Comparison of ENCODE assay signal across 2 cellular contexts in the genomic region with DNA sequence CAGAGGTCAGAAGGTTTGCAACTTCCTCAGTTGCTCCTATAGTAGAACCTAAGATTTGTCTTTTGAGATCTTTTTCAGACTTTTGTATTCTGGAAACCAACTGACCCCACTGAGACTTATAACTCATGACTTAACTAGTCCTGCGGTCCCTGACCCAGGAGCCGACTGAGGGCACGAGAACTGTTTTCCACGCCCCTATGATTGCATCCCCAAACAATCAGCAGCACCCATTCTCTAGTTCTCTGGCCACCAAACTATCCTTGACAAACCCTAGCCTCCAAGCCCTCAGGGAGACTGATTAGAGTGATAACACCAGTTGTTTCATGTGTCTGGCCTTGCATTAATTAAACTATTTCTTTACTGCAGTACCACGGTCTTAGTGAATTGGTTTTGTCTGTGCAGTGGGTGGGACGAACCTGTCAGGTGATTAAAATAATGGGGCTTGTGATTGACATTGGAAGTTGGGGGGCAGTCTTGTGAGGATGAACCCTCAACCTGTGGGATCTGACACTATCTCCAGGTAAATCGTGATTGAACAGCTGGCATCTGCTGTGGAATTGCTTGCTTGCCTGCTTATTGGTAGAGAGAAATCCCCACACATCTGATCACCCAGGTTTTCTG.
TF ChIP-seq lines count a peak whose summit lies in the region.

No MANE protein-coding gene starts in this region.

TF ChIP-seq in GM23338, 12 proteins besides CTCF, POLR2A, EP300 and RAD21 (continues in another document):
- TF ChIP-seq, protein P1, sequence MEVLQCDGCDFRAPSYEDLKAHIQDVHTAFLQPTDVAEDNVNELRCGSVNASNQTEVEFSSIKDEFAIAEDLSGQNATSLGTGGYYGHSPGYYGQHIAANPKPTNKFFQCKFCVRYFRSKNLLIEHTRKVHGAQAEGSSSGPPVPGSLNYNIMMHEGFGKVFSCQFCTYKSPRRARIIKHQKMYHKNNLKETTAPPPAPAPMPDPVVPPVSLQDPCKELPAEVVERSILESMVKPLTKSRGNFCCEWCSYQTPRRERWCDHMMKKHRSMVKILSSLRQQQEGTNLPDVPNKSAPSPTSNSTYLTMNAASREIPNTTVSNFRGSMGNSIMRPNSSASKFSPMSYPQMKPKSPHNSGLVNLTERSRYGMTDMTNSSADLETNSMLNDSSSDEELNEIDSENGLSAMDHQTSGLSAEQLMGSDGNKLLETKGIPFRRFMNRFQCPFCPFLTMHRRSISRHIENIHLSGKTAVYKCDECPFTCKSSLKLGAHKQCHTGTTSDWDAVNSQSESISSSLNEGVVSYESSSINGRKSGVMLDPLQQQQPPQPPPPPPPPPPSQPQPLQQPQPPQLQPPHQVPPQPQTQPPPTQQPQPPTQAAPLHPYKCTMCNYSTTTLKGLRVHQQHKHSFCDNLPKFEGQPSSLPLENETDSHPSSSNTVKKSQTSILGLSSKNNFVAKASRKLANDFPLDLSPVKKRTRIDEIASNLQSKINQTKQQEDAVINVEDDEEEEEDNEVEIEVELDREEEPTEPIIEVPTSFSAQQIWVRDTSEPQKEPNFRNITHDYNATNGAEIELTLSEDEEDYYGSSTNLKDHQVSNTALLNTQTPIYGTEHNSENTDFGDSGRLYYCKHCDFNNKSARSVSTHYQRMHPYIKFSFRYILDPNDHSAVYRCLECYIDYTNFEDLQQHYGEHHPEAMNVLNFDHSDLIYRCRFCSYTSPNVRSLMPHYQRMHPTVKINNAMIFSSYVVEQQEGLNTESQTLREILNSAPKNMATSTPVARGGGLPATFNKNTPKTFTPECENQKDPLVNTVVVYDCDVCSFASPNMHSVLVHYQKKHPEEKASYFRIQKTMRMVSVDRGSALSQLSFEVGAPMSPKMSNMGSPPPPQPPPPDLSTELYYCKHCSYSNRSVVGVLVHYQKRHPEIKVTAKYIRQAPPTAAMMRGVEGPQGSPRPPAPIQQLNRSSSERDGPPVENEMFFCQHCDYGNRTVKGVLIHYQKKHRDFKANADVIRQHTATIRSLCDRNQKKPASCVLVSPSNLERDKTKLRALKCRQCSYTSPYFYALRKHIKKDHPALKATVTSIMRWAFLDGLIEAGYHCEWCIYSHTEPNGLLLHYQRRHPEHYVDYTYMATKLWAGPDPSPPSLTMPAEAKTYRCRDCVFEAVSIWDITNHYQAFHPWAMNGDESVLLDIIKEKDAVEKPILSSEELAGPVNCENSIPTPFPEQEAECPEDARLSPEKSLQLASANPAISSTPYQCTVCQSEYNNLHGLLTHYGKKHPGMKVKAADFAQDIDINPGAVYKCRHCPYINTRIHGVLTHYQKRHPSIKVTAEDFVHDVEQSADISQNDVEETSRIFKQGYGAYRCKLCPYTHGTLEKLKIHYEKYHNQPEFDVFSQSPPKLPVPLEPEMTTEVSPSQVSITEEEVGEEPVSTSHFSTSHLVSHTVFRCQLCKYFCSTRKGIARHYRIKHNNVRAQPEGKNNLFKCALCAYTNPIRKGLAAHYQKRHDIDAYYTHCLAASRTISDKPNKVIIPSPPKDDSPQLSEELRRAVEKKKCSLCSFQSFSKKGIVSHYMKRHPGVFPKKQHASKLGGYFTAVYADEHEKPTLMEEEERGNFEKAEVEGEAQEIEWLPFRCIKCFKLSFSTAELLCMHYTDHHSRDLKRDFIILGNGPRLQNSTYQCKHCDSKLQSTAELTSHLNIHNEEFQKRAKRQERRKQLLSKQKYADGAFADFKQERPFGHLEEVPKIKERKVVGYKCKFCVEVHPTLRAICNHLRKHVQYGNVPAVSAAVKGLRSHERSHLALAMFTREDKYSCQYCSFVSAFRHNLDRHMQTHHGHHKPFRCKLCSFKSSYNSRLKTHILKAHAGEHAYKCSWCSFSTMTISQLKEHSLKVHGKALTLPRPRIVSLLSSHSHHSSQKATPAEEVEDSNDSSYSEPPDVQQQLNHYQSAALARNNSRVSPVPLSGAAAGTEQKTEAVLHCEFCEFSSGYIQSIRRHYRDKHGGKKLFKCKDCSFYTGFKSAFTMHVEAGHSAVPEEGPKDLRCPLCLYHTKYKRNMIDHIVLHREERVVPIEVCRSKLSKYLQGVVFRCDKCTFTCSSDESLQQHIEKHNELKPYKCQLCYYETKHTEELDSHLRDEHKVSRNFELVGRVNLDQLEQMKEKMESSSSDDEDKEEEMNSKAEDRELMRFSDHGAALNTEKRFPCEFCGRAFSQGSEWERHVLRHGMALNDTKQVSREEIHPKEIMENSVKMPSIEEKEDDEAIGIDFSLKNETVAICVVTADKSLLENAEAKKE (CRISPR knock-in tag; IDR thresholded peaks at IDR 0.05), result no peak
- TF ChIP-seq EZH2phosphoT487 (IDR thresholded peaks at IDR 0.05; ENCODE audit: unreplicated experiment) (no peak), CREB1 (CRISPR knock-in tag; IDR thresholded peaks at IDR 0.05; ENCODE audit: low read depth) (no peak), JUNB (IDR thresholded peaks at IDR 0.05; ENCODE audit: unreplicated experiment) (no peak), POLR2AphosphoS5 (IDR thresholded peaks at IDR 0.05; ENCODE audit: low read depth) (no peak), STAT1 (IDR thresholded peaks at IDR 0.05; ENCODE audit: unreplicated experiment) (no peak), ZNF331 (CRISPR knock-in tag; IDR thresholded peaks at IDR 0.05; ENCODE audit: low read depth) (no peak), EZH2 (IDR thresholded peaks at IDR 0.05; ENCODE audit: low read depth, unreplicated experiment) (no peak), NANOG (IDR thresholded peaks at IDR 0.05; ENCODE audit: borderline replicate concordance) (no peak), ZNF114 (CRISPR knock-in tag; IDR thresholded peaks at IDR 0.05) (no peak)
- TF ChIP-seq, protein P2, sequence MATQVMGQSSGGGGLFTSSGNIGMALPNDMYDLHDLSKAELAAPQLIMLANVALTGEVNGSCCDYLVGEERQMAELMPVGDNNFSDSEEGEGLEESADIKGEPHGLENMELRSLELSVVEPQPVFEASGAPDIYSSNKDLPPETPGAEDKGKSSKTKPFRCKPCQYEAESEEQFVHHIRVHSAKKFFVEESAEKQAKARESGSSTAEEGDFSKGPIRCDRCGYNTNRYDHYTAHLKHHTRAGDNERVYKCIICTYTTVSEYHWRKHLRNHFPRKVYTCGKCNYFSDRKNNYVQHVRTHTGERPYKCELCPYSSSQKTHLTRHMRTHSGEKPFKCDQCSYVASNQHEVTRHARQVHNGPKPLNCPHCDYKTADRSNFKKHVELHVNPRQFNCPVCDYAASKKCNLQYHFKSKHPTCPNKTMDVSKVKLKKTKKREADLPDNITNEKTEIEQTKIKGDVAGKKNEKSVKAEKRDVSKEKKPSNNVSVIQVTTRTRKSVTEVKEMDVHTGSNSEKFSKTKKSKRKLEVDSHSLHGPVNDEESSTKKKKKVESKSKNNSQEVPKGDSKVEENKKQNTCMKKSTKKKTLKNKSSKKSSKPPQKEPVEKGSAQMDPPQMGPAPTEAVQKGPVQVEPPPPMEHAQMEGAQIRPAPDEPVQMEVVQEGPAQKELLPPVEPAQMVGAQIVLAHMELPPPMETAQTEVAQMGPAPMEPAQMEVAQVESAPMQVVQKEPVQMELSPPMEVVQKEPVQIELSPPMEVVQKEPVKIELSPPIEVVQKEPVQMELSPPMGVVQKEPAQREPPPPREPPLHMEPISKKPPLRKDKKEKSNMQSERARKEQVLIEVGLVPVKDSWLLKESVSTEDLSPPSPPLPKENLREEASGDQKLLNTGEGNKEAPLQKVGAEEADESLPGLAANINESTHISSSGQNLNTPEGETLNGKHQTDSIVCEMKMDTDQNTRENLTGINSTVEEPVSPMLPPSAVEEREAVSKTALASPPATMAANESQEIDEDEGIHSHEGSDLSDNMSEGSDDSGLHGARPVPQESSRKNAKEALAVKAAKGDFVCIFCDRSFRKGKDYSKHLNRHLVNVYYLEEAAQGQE (IDR thresholded peaks at IDR 0.05; ENCODE audit: unreplicated experiment), result no peak

TF ChIP-seq in K562, 482 proteins besides CTCF, POLR2A, EP300 and RAD21:
- TF ChIP-seq CBX3 (IDR thresholded peaks at IDR 0.05; ENCODE audit: borderline replicate concordance in 1 of 2, low read length in 2 of 2) (0 out of 3 replicates have a peak, but pooled peaks of 1 of the 2 experiments have one; percentile 10), BRD9 (IDR thresholded peaks at IDR 0.05; ENCODE audit: low read depth, partially characterized antibody) (no peak), ZFP30 (CRISPR knock-in tag; IDR thresholded peaks at IDR 0.05; ENCODE audit: borderline replicate concordance) (no peak), ZNF707 (CRISPR knock-in tag; conservative IDR thresholded peaks at IDR 0.05) (no peak), PRPF4 (IDR thresholded peaks at IDR 0.05; ENCODE audit: insufficient read depth, low read depth, low read length, poor library complexity, severe bottlenecking) (no peak), HEY1 (CRISPR knock-in tag; IDR thresholded peaks at IDR 0.05; ENCODE audit: borderline replicate concordance) (no peak), NCOA4 (IDR thresholded peaks at IDR 0.05; ENCODE audit: partially characterized antibody) (no peak), SREBF2 (CRISPR knock-in tag; IDR thresholded peaks at IDR 0.05) (no peak), GATA2 (CRISPR knock-in tag; IDR thresholded peaks at IDR 0.05) (peak; percentile 48), ZNF146 (CRISPR knock-in tag; IDR thresholded peaks at IDR 0.05; ENCODE audit: unreplicated experiment) (no peak)
- TF ChIP-seq, protein P3, sequence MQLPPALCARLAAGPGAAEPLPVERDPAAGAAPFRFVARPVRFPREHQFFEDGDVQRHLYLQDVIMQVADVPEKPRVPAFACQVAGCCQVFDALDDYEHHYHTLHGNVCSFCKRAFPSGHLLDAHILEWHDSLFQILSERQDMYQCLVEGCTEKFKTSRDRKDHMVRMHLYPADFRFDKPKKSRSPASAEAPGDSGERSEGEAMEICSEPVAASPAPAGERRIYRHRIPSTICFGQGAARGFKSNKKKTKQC (CRISPR knock-in tag; IDR thresholded peaks at IDR 0.05), result no peak
- TF ChIP-seq, protein P4, sequence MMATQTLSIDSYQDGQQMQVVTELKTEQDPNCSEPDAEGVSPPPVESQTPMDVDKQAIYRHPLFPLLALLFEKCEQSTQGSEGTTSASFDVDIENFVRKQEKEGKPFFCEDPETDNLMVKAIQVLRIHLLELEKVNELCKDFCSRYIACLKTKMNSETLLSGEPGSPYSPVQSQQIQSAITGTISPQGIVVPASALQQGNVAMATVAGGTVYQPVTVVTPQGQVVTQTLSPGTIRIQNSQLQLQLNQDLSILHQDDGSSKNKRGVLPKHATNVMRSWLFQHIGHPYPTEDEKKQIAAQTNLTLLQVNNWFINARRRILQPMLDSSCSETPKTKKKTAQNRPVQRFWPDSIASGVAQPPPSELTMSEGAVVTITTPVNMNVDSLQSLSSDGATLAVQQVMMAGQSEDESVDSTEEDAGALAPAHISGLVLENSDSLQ (IDR thresholded peaks at IDR 0.05), result peak; percentile 70
- TF ChIP-seq, protein P5, sequence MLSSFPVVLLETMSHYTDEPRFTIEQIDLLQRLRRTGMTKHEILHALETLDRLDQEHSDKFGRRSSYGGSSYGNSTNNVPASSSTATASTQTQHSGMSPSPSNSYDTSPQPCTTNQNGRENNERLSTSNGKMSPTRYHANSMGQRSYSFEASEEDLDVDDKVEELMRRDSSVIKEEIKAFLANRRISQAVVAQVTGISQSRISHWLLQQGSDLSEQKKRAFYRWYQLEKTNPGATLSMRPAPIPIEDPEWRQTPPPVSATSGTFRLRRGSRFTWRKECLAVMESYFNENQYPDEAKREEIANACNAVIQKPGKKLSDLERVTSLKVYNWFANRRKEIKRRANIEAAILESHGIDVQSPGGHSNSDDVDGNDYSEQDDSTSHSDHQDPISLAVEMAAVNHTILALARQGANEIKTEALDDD (IDR thresholded peaks at IDR 0.05), result peak; percentile 90
